In the genomic region with DNA sequence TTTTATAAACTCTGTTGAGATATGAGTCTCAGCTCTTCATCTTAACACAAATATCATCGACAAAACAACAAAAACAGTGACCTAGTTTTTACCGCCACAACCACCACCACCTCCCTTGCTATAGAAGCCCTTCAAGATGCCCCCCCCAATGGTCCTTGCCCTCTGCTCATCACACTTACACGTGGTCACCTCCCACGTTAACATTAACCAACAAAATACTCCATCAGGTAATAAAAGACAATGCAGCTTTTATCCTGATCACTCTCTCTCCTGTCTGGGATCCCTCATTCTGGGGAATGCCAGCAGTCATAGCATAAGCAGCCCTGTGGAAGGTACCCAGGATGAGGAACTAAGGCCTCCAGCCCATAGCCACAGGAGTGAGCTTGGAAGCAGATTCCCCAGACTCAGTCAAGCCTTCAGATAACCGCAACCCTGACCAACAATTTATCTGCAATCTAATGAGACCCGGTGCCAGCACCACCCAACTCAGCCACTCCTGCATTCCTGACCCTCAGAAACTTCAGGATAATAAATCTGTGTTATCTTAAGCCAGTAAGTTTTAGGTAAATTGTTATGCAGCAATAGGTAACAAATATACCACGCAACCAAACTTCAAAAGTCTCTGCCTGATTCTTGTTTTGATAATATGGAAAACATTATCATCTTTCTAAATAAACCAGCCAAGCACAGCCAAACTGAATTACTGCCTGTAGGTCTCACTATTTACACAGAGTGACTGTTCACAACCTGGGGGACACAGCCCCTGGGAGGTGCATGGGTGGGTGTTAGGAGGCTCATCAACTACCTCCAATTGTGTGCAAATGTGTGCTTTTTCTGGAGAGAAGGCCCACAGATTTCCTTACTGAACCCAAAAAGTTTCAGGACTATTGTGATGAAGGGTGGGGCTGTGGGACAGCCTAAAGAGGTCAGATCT, we compare ENCODE assay signal across 9 cellular contexts. TPM values are rescaled to one million over a fixed set of nuclear protein-coding genes. Genes with fewer than 3 reads are reported as not detected.
DNase-seq lines count a peak whose midpoint lies in the region; ATAC-seq lines count a peak whose summit lies in the region.
"Had no signal": no experiment of that assay in that cellular context is flagged by ENCODE, and none has a peak within 500 bp of the region (broad histone marks: within the 10 kb centered on the region; RNA-seq: fewer than 3 reads in every experiment).

No MANE protein-coding gene starts in this region.

- peak; percentile 45 for ATAC-seq in activated T-helper 17 cell treated with anti-CD3 and anti-CD28 coated beads, Interleukin-2, amount 50 U/mL, for 72 hours (replicated peaks)
- ATAC-seq in HG02981 (IDR thresholded peaks at IDR 0.05; ENCODE audit: unreplicated experiment) (no peak), GM19035 (IDR thresholded peaks at IDR 0.05; ENCODE audit: unreplicated experiment) (no peak)

- no peaks in the 10 kb centered on the region for H3K27me3 ChIP-seq in subcutaneous abdominal adipose tissue (ENCODE audit: control insufficient read depth in 5 of 5, insufficient read depth in 4 of 5, low read length in 5 of 5)

- H3K36me3 ChIP-seq in subcutaneous abdominal adipose tissue (ENCODE audit: control insufficient read depth in 5 of 5, insufficient read depth in 5 of 5, low read length in 5 of 5), result peaks cover 0 to 11% (median 6%) of the 10 kb centered on the region in 5 donors

- H3K4me3 Mint-ChIP-seq in activated CD4-positive, alpha-beta T cell treated with anti-CD3 and anti-CD28 coated beads, Interleukin-2, amount 10 ng/mL, durations not matched to agents 24 days and 14 days, result peak overlapping the region; percentile 54
- H3K4me3 Mint-ChIP-seq in activated T-helper 17 cell treated with anti-CD3 and anti-CD28 coated beads, Interleukin-2, amount 50 U/mL, for 72 hours, result peak overlapping the region; percentile 30

- no peaks in the 10 kb centered on the region for H3K36me3 Mint-ChIP-seq in activated CD4-positive, alpha-beta T cell treated with anti-CD3 and anti-CD28 coated beads, Interleukin-2, amount 10 ng/mL, durations not matched to agents 24 days and 14 days (ENCODE audit: low read depth)
- H3K36me3 Mint-ChIP-seq in activated T-helper 17 cell treated with anti-CD3 and anti-CD28 coated beads, Interleukin-2, amount 50 U/mL, for 72 hours (ENCODE audit: low read depth), result no peaks in the 10 kb centered on the region

- H3K27me3 Mint-ChIP-seq in activated CD4-positive, alpha-beta T cell treated with anti-CD3 and anti-CD28 coated beads, Interleukin-2, amount 10 ng/mL, durations not matched to agents 24 days and 14 days, result no peaks in the 10 kb centered on the region
- H3K27me3 Mint-ChIP-seq in activated T-helper 17 cell treated with anti-CD3 and anti-CD28 coated beads, Interleukin-2, amount 50 U/mL, for 72 hours, result no peaks in the 10 kb centered on the region

- peaks cover 2 to 62% (median 13%) of the 10 kb centered on the region in 5 donors for H3K4me1 ChIP-seq in subcutaneous abdominal adipose tissue (ENCODE audit: control insufficient read depth in 5 of 5, insufficient read depth in 5 of 5, low read length in 5 of 5)

- H3K9ac ChIP-seq in subcutaneous abdominal adipose tissue (ENCODE audit: low read length in 5 of 5), result peak overlapping the region in 3 of 5 donors; percentile 46 to 68 (median 48)

- H3K27ac Mint-ChIP-seq in activated CD4-positive, alpha-beta T cell treated with anti-CD3 and anti-CD28 coated beads, Interleukin-2, amount 10 ng/mL, durations not matched to agents 24 days and 14 days, result peak overlapping the region; percentile 74
- H3K27ac Mint-ChIP-seq in activated T-helper 17 cell treated with anti-CD3 and anti-CD28 coated beads, Interleukin-2, amount 50 U/mL, for 72 hours, result no peak overlapping the region

- no peaks in the 10 kb centered on the region for H3K9me3 ChIP-seq in subcutaneous abdominal adipose tissue (ENCODE audit: control insufficient read depth in 5 of 5, low read length in 5 of 5)

- DNase-seq in activated CD4-positive, alpha-beta T cell treated with anti-CD3 and anti-CD28 coated beads, Interleukin-2, amount 10 ng/mL, durations not matched to agents 24 days and 14 days, result no peak
- DNase-seq in activated CD4-positive, alpha-beta T cell treated with anti-CD3 and anti-CD28 coated beads for 1 hour, result no peak
- peak; percentile 98 for DNase-seq in kidney tubule cell (ENCODE audit: low spot score)
- no peak for DNase-seq in stimulated activated CD4-positive, alpha-beta T cell treated with anti-CD3 and anti-CD28 coated beads, Interleukin-2, amount 100 ng/mL, for 24 hours
- DNase-seq: erythroblast had no signal

- peaks cover 29% of the 10 kb centered on the region for H3K4me1 Mint-ChIP-seq in activated CD4-positive, alpha-beta T cell treated with anti-CD3 and anti-CD28 coated beads, Interleukin-2, amount 10 ng/mL, durations not matched to agents 24 days and 14 days
- H3K4me1 Mint-ChIP-seq in activated T-helper 17 cell treated with anti-CD3 and anti-CD28 coated beads, Interleukin-2, amount 50 U/mL, for 72 hours, result no peaks in the 10 kb centered on the region

- H3K9me3 Mint-ChIP-seq in activated CD4-positive, alpha-beta T cell treated with anti-CD3 and anti-CD28 coated beads, Interleukin-2, amount 10 ng/mL, durations not matched to agents 24 days and 14 days, result no peaks in the 10 kb centered on the region
- no peaks in the 10 kb centered on the region for H3K9me3 Mint-ChIP-seq in activated T-helper 17 cell treated with anti-CD3 and anti-CD28 coated beads, Interleukin-2, amount 50 U/mL, for 72 hours

- H3K27ac ChIP-seq in subcutaneous abdominal adipose tissue (ENCODE audit: low read depth, low read length), result peak overlapping the region; percentile 81

- intact Hi-C loops in activated CD4-positive, alpha-beta T cell treated with anti-CD3 and anti-CD28 coated beads, Interleukin-2, amount 10 ng/mL, durations not matched to agents 24 days and 14 days (cut with micrococcal nuclease), result no loop called here

- peak overlapping the region in 4 of 5 donors; percentile 3 to 51 (median 44) for H3K4me3 ChIP-seq in subcutaneous abdominal adipose tissue (ENCODE audit: low read depth in 1 of 5, low read length in 5 of 5)

RNA-seq across cellular contexts. Expression of a gene that starts 6.1 kb away (rescaled TPM):
- total RNA-seq in activated CD4-positive, alpha-beta T cell treated with anti-CD3 and anti-CD28 coated beads, Interleukin-2, amount 10 ng/mL, durations not matched to agents 24 days and 14 days, result 4.9 and 6.8 TPM in 2 replicates
- under 1 TPM; 0.09 to 0.19 TPM for total RNA-seq in activated T-helper 17 cell treated with anti-CD3 and anti-CD28 coated beads, Interleukin-2, amount 50 U/mL, for 72 hours
